15 cellular contexts compared by ENCODE assay signal in genomic region chr11:8615633-8616032, GRCh38. TPM values are rescaled to one million over a fixed set of nuclear protein-coding genes. Genes with fewer than 3 reads are reported as not detected.
DNase-seq lines count a peak whose midpoint lies in the region; ATAC-seq and TF ChIP-seq lines count a peak whose summit lies in the region.
"Had no signal": no experiment of that assay in that cellular context is flagged by ENCODE, and none has a peak within 500 bp of the region (broad histone marks: within the 10 kb centered on the region; RNA-seq: fewer than 3 reads in every experiment).

No MANE protein-coding gene starts in this region.

- H3K4me3 Mint-ChIP-seq in GM23338: no peak overlapping the region
- no peak overlapping the region for H3K4me3 Mint-ChIP-seq in activated T-cell treated with anti-CD3 and anti-CD28 coated beads, Interleukin-2, amount 50 U/mL, for 72 hours
- H3K4me3 Mint-ChIP-seq: B cell; CD8-positive, alpha-beta T cell had no signal

- TF ChIP-seq CTCF in GM23338 (conservative IDR thresholded peaks at IDR 0.05; ENCODE audit: low read depth in 2 of 2) (no peak), PC-3 (conservative IDR thresholded peaks at IDR 0.05; ENCODE audit: low read depth, low read length) (no peak), epithelial cell of esophagus (IDR thresholded peaks at IDR 0.05; ENCODE audit: insufficient read depth, low read depth, low read length, missing control alignments) (no peak), foreskin keratinocyte (conservative IDR thresholded peaks at IDR 0.05) (no peak)

- H3K36me3 ChIP-seq in GM23338 (ENCODE audit: insufficient read depth) (no peaks in the 10 kb centered on the region), PC-3 (ENCODE audit: low read depth, low read length) (no peaks in the 10 kb centered on the region)
- H3K36me3 ChIP-seq: HAP-1 had no signal

- no peaks in the 10 kb centered on the region for H3K79me2 ChIP-seq in GM23338 (replicated peaks; ENCODE audit: insufficient read depth)
- H3K79me2 ChIP-seq in PC-3 (ENCODE audit: low read length): no peaks in the 10 kb centered on the region

- TSS peak; percentile 9 for BruUV-seq in PC-3 (replicated peaks; lab: Mats Ljungman, UMichigan)

- ATAC-seq in GM23338 (peak; percentile 48), PC-3 (no peak), foreskin keratinocyte (no peak), GM21619 (IDR thresholded peaks at IDR 0.05; ENCODE audit: unreplicated experiment) (no peak), GM19397 (IDR thresholded peaks at IDR 0.05; ENCODE audit: unreplicated experiment) (no peak)
- ATAC-seq in activated T-cell treated with anti-CD3 and anti-CD28 coated beads, Interleukin-2, amount 50 U/mL, for 72 hours (replicated peaks in 1 of 2): no peak
- ATAC-seq: CD8-positive, alpha-beta T cell had no signal

- no peaks in the 10 kb centered on the region for H4K20me1 ChIP-seq in GM23338 (replicated peaks; ENCODE audit: insufficient read depth)
- H4K20me1 ChIP-seq in PC-3 (ENCODE audit: low read length): no peaks in the 10 kb centered on the region
- H4K20me1 ChIP-seq: BLaER1 treated with 17β-estradiol and CSF1 and Interleukin-3, amounts not matched to agents 10 nM and 100 nM had no signal

- H3K27me3 ChIP-seq in GM23338 (ENCODE audit: insufficient read depth) (no peaks in the 10 kb centered on the region), PC-3 (ENCODE audit: low read length) (no peaks in the 10 kb centered on the region), foreskin keratinocyte (no peaks in the 10 kb centered on the region)
- H3K27me3 ChIP-seq: BLaER1 treated with 17β-estradiol and CSF1 and Interleukin-3, amounts not matched to agents 10 nM and 100 nM had no signal

- H3K4me1 ChIP-seq in GM23338 (ENCODE audit: insufficient read depth) (no peaks in the 10 kb centered on the region), PC-3 (ENCODE audit: insufficient read depth, low read length) (no peaks in the 10 kb centered on the region), foreskin keratinocyte (no peaks in the 10 kb centered on the region)
- H3K4me1 ChIP-seq: HAP-1 had no signal

- peaks cover 8% of the 10 kb centered on the region for H3K27me3 Mint-ChIP-seq in GM23338 (ENCODE audit: insufficient read depth, low read depth, poor library complexity)
- no peaks in the 10 kb centered on the region for H3K27me3 Mint-ChIP-seq in activated T-cell treated with anti-CD3 and anti-CD28 coated beads, Interleukin-2, amount 50 U/mL, for 72 hours (ENCODE audit: low read depth)
- H3K27me3 Mint-ChIP-seq: B cell had no signal

- no peaks in the 10 kb centered on the region; the same call in 2 of the 3 replicates for H3K36me3 Mint-ChIP-seq in GM23338 (ENCODE audit: low read depth)
- no peaks in the 10 kb centered on the region for H3K36me3 Mint-ChIP-seq in activated T-cell treated with anti-CD3 and anti-CD28 coated beads, Interleukin-2, amount 50 U/mL, for 72 hours (ENCODE audit: insufficient read depth in 2 of 2)

- H3K27ac Mint-ChIP-seq in GM23338: no peak overlapping the region
- no peak overlapping the region for H3K27ac Mint-ChIP-seq in activated T-cell treated with anti-CD3 and anti-CD28 coated beads, Interleukin-2, amount 50 U/mL, for 72 hours
- H3K27ac Mint-ChIP-seq: B cell; CD8-positive, alpha-beta T cell had no signal

- H3F3A ChIP-seq in GM23338 (replicated peaks; ENCODE audit: low read depth): no peaks in the 10 kb centered on the region
- H3F3A ChIP-seq in PC-3 (ENCODE audit: low read length, unreplicated experiment): no peaks in the 10 kb centered on the region

- no peak overlapping the region for H3K9ac ChIP-seq in PC-3 (ENCODE audit: low read length)
- H3K9ac ChIP-seq: BLaER1 treated with 17β-estradiol and CSF1 and Interleukin-3, amounts not matched to agents 10 nM and 100 nM had no signal

- H3K9me3 Mint-ChIP-seq in GM23338: no peaks in the 10 kb centered on the region; the same call in 2 of the 3 replicates
- H3K9me3 Mint-ChIP-seq in activated T-cell treated with anti-CD3 and anti-CD28 coated beads, Interleukin-2, amount 50 U/mL, for 72 hours: no peaks in the 10 kb centered on the region
- H3K9me3 Mint-ChIP-seq: CD8-positive, alpha-beta T cell had no signal

- intact Hi-C loops in PC-3 (cut with micrococcal nuclease): no loop called here

- H2AFZ ChIP-seq in GM23338 (no peak overlapping the region), PC-3 (ENCODE audit: low read length) (no peak overlapping the region)

- H3K27ac ChIP-seq in GM23338 (ENCODE audit: low read depth) (no peak overlapping the region), PC-3 (ENCODE audit: low read length) (no peak overlapping the region), foreskin keratinocyte (no peak overlapping the region)
- H3K27ac ChIP-seq: BLaER1 treated with 17β-estradiol and CSF1 and Interleukin-3, amounts not matched to agents 10 nM and 100 nM; HL-60 had no signal

- POLR2A ChIA-PET in PC-3 (lab: Charles Lee; ENCODE audit: unreplicated experiment): no interaction called here

- DNase-seq in GM23338 (ENCODE audit: low spot score) (no peak), PC-3 (no peak), epithelial cell of esophagus (ENCODE audit: low read depth) (peak; percentile 89), foreskin keratinocyte (peak; percentile 39 to 52)
- DNase-seq in activated T-cell treated with anti-CD3 and anti-CD28 coated beads, Interleukin-2, amount 50 U/mL, for 72 hours: no peak
- DNase-seq: Calu3; CD8-positive, alpha-beta T cell; DMS79 treated with DMSO at 0.1 percent for 48 hours; GF-D8 had no signal

- H3K4me2 ChIP-seq in GM23338 (no peak overlapping the region), PC-3 (ENCODE audit: low read length) (no peak overlapping the region)
- H3K4me2 ChIP-seq: BLaER1 treated with 17β-estradiol and CSF1 and Interleukin-3, amounts not matched to agents 10 nM and 100 nM had no signal

- CTCF ChIA-PET in PC-3 (lab: Charles Lee): no interaction called here

- H3K9me2 ChIP-seq in GM23338 (ENCODE audit: insufficient read depth) (no peaks in the 10 kb centered on the region), PC-3 (replicated peaks; ENCODE audit: low read length) (no peaks in the 10 kb centered on the region)

- H3K9me3 ChIP-seq in PC-3 (ENCODE audit: low read length): no peaks in the 10 kb centered on the region
- H3K9me3 ChIP-seq: BLaER1 treated with 17β-estradiol and CSF1 and Interleukin-3, amounts not matched to agents 10 nM and 100 nM; HAP-1 had no signal

- H3K4me1 Mint-ChIP-seq in GM23338: peaks cover 3% of the 10 kb centered on the region; the same call in 2 of the 3 replicates
- H3K4me1 Mint-ChIP-seq in activated T-cell treated with anti-CD3 and anti-CD28 coated beads, Interleukin-2, amount 50 U/mL, for 72 hours (ENCODE audit: low read depth): no peaks in the 10 kb centered on the region
- H3K4me1 Mint-ChIP-seq: B cell had no signal

- H3K4me3 ChIP-seq in GM23338: no peak overlapping the region
- H3K4me3 ChIP-seq in PC-3 (ENCODE audit: low read length): no peak overlapping the region
- no peak overlapping the region for H3K4me3 ChIP-seq in epithelial cell of esophagus (ENCODE audit: low read length)
- H3K4me3 ChIP-seq: BLaER1 treated with 17β-estradiol and CSF1 and Interleukin-3, amounts not matched to agents 10 nM and 100 nM; HAP-1 had no signal

TF ChIP-seq in GM23338, 12 proteins besides CTCF, POLR2A, EP300 and RAD21:
- TF ChIP-seq STAT1 (IDR thresholded peaks at IDR 0.05; ENCODE audit: unreplicated experiment): no peak
- no peak for TF ChIP-seq CREB1 (CRISPR knock-in tag; IDR thresholded peaks at IDR 0.05; ENCODE audit: low read depth)
- no peak for TF ChIP-seq NANOG (IDR thresholded peaks at IDR 0.05; ENCODE audit: borderline replicate concordance)
- TF ChIP-seq, protein P1, sequence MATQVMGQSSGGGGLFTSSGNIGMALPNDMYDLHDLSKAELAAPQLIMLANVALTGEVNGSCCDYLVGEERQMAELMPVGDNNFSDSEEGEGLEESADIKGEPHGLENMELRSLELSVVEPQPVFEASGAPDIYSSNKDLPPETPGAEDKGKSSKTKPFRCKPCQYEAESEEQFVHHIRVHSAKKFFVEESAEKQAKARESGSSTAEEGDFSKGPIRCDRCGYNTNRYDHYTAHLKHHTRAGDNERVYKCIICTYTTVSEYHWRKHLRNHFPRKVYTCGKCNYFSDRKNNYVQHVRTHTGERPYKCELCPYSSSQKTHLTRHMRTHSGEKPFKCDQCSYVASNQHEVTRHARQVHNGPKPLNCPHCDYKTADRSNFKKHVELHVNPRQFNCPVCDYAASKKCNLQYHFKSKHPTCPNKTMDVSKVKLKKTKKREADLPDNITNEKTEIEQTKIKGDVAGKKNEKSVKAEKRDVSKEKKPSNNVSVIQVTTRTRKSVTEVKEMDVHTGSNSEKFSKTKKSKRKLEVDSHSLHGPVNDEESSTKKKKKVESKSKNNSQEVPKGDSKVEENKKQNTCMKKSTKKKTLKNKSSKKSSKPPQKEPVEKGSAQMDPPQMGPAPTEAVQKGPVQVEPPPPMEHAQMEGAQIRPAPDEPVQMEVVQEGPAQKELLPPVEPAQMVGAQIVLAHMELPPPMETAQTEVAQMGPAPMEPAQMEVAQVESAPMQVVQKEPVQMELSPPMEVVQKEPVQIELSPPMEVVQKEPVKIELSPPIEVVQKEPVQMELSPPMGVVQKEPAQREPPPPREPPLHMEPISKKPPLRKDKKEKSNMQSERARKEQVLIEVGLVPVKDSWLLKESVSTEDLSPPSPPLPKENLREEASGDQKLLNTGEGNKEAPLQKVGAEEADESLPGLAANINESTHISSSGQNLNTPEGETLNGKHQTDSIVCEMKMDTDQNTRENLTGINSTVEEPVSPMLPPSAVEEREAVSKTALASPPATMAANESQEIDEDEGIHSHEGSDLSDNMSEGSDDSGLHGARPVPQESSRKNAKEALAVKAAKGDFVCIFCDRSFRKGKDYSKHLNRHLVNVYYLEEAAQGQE (IDR thresholded peaks at IDR 0.05; ENCODE audit: unreplicated experiment): no peak

RNA-seq across cellular contexts. Expression of gene STK33, which starts 21.6 kb away (rescaled TPM):
- total RNA-seq in GM23338 (2014; rRNA removed; shearing (Covaris generic)): 17.2 and 25.2 TPM in 2 replicates
- polyA plus RNA-seq in GM23338 (2016; fragmentation: Nextera tagmentation; extraction: Ambion mirVana) (12.9 and 18.2 TPM in 2 replicates), foreskin keratinocyte (0.37 and 0.43 TPM in 2 replicates)
- total RNA-seq in PC-3 (2014; rRNA removed) (not detected in 2 replicates), foreskin keratinocyte (0.39 and 0.54 TPM in 2 replicates)
- 1 to 10 TPM; 6.1 to 6.2 TPM for total RNA-seq in activated T-cell treated with anti-CD3 and anti-CD28 coated beads, Interleukin-2, amount 50 U/mL, for 72 hours

Comparison
In these comparisons a context has a peak if more than half of its experiments do, and no peak if none do; other contexts are left out.
1. DNase-seq: peak in epithelial cell of esophagus (single experiment) and foreskin keratinocyte (2 of 2); none in GM23338 (single experiment), PC-3 (single experiment) and activated T-cell treated with anti-CD3 and anti-CD28 coated beads, Interleukin-2, amount 50 U/mL, for 72 hours (0 of 2).